In the genomic region with DNA sequence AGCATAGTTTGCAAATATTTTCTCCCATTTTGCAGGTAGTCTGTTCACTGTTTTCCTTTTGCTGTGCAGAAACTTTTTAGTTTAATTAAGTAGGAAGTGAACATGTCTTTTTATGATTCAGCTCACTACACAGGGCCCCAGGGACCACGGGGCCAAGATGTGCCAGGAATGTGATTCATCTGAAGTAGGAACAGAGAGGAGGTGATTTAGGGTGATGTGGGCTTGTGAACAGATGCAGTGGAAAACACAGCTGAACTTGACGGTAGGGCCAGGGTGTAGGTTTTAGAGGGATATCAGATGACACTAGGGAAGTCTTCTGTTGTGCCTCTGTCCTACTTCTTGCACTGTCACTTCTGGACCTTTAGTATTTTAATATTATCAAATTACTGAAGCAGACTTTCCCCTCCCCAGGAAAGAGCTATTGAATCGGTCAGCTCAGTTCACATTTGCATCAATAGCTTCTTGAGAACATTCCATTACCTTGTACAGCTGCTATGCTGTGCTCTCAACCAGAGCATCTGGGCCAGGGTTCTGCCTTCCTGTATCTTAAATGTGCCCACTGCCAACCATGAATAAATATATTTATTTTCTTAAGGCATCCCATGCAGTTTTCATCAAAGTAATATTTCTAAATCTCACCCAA, we compare ENCODE assay signal across 9 cellular contexts.
DNase-seq lines count a peak whose midpoint lies in the region; ATAC-seq and TF ChIP-seq lines count a peak whose summit lies in the region.
"Had no signal": no experiment of that assay in that cellular context is flagged by ENCODE, and none has a peak within 500 bp of the region (broad histone marks: within the 10 kb centered on the region; RNA-seq: fewer than 3 reads in every experiment).

No MANE protein-coding gene starts in this region.

- H3K9me3 Mint-ChIP-seq in activated CD4-positive, alpha-beta T cell treated with anti-CD3 and anti-CD28 coated beads, Interleukin-2, amount 10 ng/mL, durations not matched to agents 7 days and 5 days, result no peaks in the 10 kb centered on the region
- H3K9me3 Mint-ChIP-seq in naive thymus-derived CD8-positive, alpha-beta T cell, result no peaks in the 10 kb centered on the region

- H3K4me3 ChIP-seq in heart right ventricle (no peak overlapping the region), upper lobe of right lung (no peak overlapping the region)
- H3K4me3 ChIP-seq: upper lobe of left lung had no signal

- POLR2A ChIA-PET in activated CD4-positive, alpha-beta T cell treated with anti-CD3 and anti-CD28 coated beads, Interleukin-2, amount 10 ng/mL, durations not matched to agents 7 days and 5 days (lab: Charles Lee), result no interaction called here
- POLR2A ChIA-PET in naive thymus-derived CD8-positive, alpha-beta T cell (lab: Charles Lee), result no interaction called here

- 27 to 29% methylated on average over 3 of the region's 3 CpGs for WGBS in heart right ventricle, 2 donors

- no peaks in the 10 kb centered on the region for H3K27me3 Mint-ChIP-seq in activated CD4-positive, alpha-beta T cell treated with anti-CD3 and anti-CD28 coated beads, Interleukin-2, amount 10 ng/mL, durations not matched to agents 7 days and 5 days
- no peaks in the 10 kb centered on the region for H3K27me3 Mint-ChIP-seq in naive thymus-derived CD8-positive, alpha-beta T cell

- H3K4me1 Mint-ChIP-seq in activated CD4-positive, alpha-beta T cell treated with anti-CD3 and anti-CD28 coated beads, Interleukin-2, amount 10 ng/mL, durations not matched to agents 7 days and 5 days, result peaks cover 24% of the 10 kb centered on the region
- peaks cover 0 to 26% (median 2%) of the 10 kb centered on the region in 4 donors for H3K4me1 Mint-ChIP-seq in naive thymus-derived CD8-positive, alpha-beta T cell

- H3K4me1 ChIP-seq in heart right ventricle (peaks cover 0 to 36% (median 6%) of the 10 kb centered on the region in 9 donors), upper lobe of right lung (no peaks in the 10 kb centered on the region)

- intact Hi-C loops in Right ventricle myocardium inferior (cut with DNase I) (no loop called here), cardiac septum (cut with DNase I) (no loop called here), heart right ventricle (cut with DNase I) (loop anchor here in 1 of 10 donors (10.0 kb wide), 1 partner anchor 192 kb away; no protein-coding TSS in a partner anchor), upper lobe of right lung (cut with DNase I) (no loop called here)

- peak; percentile 90 for ATAC-seq in Right ventricle myocardium inferior
- peak in 7 of 8 donors; percentile 40 to 92 (median 76) for ATAC-seq in heart right ventricle
- peak; percentile 32 for ATAC-seq in upper lobe of right lung
- ATAC-seq in naive thymus-derived CD8-positive, alpha-beta T cell, result no peak
- ATAC-seq in GM21360 (IDR thresholded peaks at IDR 0.05; ENCODE audit: unreplicated experiment), result no peak

- no peaks in the 10 kb centered on the region for H3K36me3 ChIP-seq in heart right ventricle
- H3K36me3 ChIP-seq in upper lobe of right lung, result no peaks in the 10 kb centered on the region
- H3K36me3 ChIP-seq: upper lobe of left lung had no signal

- peaks cover 37% of the 10 kb centered on the region for H3K36me3 Mint-ChIP-seq in activated CD4-positive, alpha-beta T cell treated with anti-CD3 and anti-CD28 coated beads, Interleukin-2, amount 10 ng/mL, durations not matched to agents 7 days and 5 days (ENCODE audit: low read depth)
- peaks cover 0 to 17% (median 14%) of the 10 kb centered on the region in 3 donors for H3K36me3 Mint-ChIP-seq in naive thymus-derived CD8-positive, alpha-beta T cell

- no peak overlapping the region for H3K4me3 Mint-ChIP-seq in activated CD4-positive, alpha-beta T cell treated with anti-CD3 and anti-CD28 coated beads, Interleukin-2, amount 10 ng/mL, durations not matched to agents 7 days and 5 days
- no peak overlapping the region for H3K4me3 Mint-ChIP-seq in naive thymus-derived CD8-positive, alpha-beta T cell

- DNase-seq in Right ventricle myocardium inferior (ENCODE audit: missing footprints) (peak; percentile 77), cardiac septum (ENCODE audit: low spot score) (no peak), heart right ventricle (peak; percentile 38 to 61), upper lobe of right lung (no peak), medulla oblongata (ENCODE audit: extremely low spot score) (no peak)
- DNase-seq in activated CD4-positive, alpha-beta T cell treated with anti-CD3 and anti-CD28 coated beads, Interleukin-2, amount 10 ng/mL, durations not matched to agents 7 days and 5 days, result no peak
- no peak for DNase-seq in naive thymus-derived CD8-positive, alpha-beta T cell
- DNase-seq: upper lobe of left lung had no signal

- peak overlapping the region in 1 of 10 donors; percentile 7 for H3K27ac ChIP-seq in heart right ventricle
- H3K27ac ChIP-seq in upper lobe of right lung, result no peak overlapping the region

- TF ChIP-seq CTCF in heart right ventricle (IDR thresholded peaks at IDR 0.05) (no peak), upper lobe of right lung (IDR thresholded peaks at IDR 0.05) (no peak)

- H3K27ac Mint-ChIP-seq in activated CD4-positive, alpha-beta T cell treated with anti-CD3 and anti-CD28 coated beads, Interleukin-2, amount 10 ng/mL, durations not matched to agents 7 days and 5 days, result peak overlapping the region; percentile 46
- H3K27ac Mint-ChIP-seq in naive thymus-derived CD8-positive, alpha-beta T cell, result peak overlapping the region in 1 of 10 donors; percentile 2

- H3K9me3 ChIP-seq in heart right ventricle, result no peaks in the 10 kb centered on the region
- H3K9me3 ChIP-seq in upper lobe of right lung, result no peaks in the 10 kb centered on the region
- H3K9me3 ChIP-seq: upper lobe of left lung had no signal

- H3K27me3 ChIP-seq in heart right ventricle (no peaks in the 10 kb centered on the region), upper lobe of right lung (no peaks in the 10 kb centered on the region)
- H3K27me3 ChIP-seq: upper lobe of left lung had no signal

- CTCF ChIA-PET in activated CD4-positive, alpha-beta T cell treated with anti-CD3 and anti-CD28 coated beads, Interleukin-2, amount 10 ng/mL, durations not matched to agents 7 days and 5 days (lab: Charles Lee), result interaction anchor here (0.6 to 2.3 kb wide), 3 partner anchors 10 to 187 kb away, joined by 3 to 11 read pairs (median 5); no protein-coding TSS in a partner anchor

Comparison
In these comparisons a context has a peak if more than half of its experiments do, and no peak if none do; other contexts are left out.
1. DNase-seq: peak in Right ventricle myocardium inferior (single experiment) and heart right ventricle (2 of 2); none in cardiac septum (single experiment), activated CD4-positive, alpha-beta T cell treated with anti-CD3 and anti-CD28 coated beads, Interleukin-2, amount 10 ng/mL, durations not matched to agents 7 days and 5 days (single experiment), upper lobe of right lung (single experiment), naive thymus-derived CD8-positive, alpha-beta T cell (0 of 10) and medulla oblongata (single experiment).
2. ATAC-seq: peak in Right ventricle myocardium inferior (single experiment), heart right ventricle (7 of 8) and upper lobe of right lung (single experiment); none in naive thymus-derived CD8-positive, alpha-beta T cell (0 of 2) and GM21360 (single experiment).